8 cellular contexts compared by ENCODE assay signal in genomic region chr19:45103625-45104319, GRCh38. TPM values are rescaled to one million over a fixed set of nuclear protein-coding genes. Genes with fewer than 3 reads are reported as not detected.
DNase-seq lines count a peak whose midpoint lies in the region; ATAC-seq and TF ChIP-seq lines count a peak whose summit lies in the region.

No MANE protein-coding gene starts in this region.

- DNase-seq in activated naive CD4-positive, alpha-beta T cell treated with Interleukin-2 at 50 U/mL for 16 hours, result no peak
- no peak for DNase-seq in OCI-LY7 (ENCODE audit: low spot score)
- no peak for DNase-seq in left ventricle myocardium superior
- DNase-seq in transverse colon, result no peak
- DNase-seq in KG1 (lab: John Stamatoyannopoulos, UW), result no peak
- DNase-seq in stimulated activated CD8-positive, alpha-beta memory T cell treated with anti-CD3 and anti-CD28 coated beads, Interleukin-4, amount 100 ng/mL, for 48 hours, result no peak

- H3K9me3 Mint-ChIP-seq in activated naive CD4-positive, alpha-beta T cell treated with anti-CD3 and anti-CD28 coated beads, Interleukin-2, amount 50 U/mL, for 24 hours, result no peaks in the 10 kb centered on the region

- H3K4me2 ChIP-seq in OCI-LY7 (ENCODE audit: low read length), result peak overlapping the region; percentile 13; the same call in 1 of the 2 replicates

- H4K20me1 ChIP-seq in OCI-LY7 (ENCODE audit: insufficient read depth, low read length), result no peaks in the 10 kb centered on the region; the same call in 1 of the 2 replicates

- no peak overlapping the region for H2AFZ ChIP-seq in OCI-LY7 (ENCODE audit: low read length)

- peaks cover 47% of the 10 kb centered on the region for H3K79me2 ChIP-seq in OCI-LY7 (ENCODE audit: insufficient read depth, low read depth, low read length)

- CTCF ChIA-PET in OCI-LY7 (lab: Charles Lee; ENCODE audit: unreplicated experiment), result no interaction called here

- 13 to 40% methylated on average over 4 to 22 of the region's 22 CpGs for WGBS in transverse colon (ENCODE audit: low coverage in 1 of 2), 2 donors

- no peaks in the 10 kb centered on the region for H3K27me3 Mint-ChIP-seq in activated naive CD4-positive, alpha-beta T cell treated with anti-CD3 and anti-CD28 coated beads, Interleukin-2, amount 50 U/mL, for 24 hours

- POLR2A ChIA-PET in OCI-LY7 (lab: Charles Lee), result no interaction called here

- peak; percentile 52 for ATAC-seq in left ventricle myocardium superior
- no peak for ATAC-seq in HG03442 (IDR thresholded peaks at IDR 0.05; ENCODE audit: unreplicated experiment)

- intact Hi-C loops in OCI-LY7 (cut with micrococcal nuclease; ENCODE audit: unreplicated experiment) (no loop called here), left ventricle myocardium superior (cut with micrococcal nuclease) (no loop called here), transverse colon (cut with DNase I; ENCODE audit: low total_unique reads) (loop anchor here (10.0 kb wide), 1 partner anchor 241 kb away; the partner anchor contains the start of gene KLC3)

- H3K9me3 ChIP-seq in OCI-LY7 (ENCODE audit: low read length) (no peaks in the 10 kb centered on the region), transverse colon (no peaks in the 10 kb centered on the region)

- no peaks in the 10 kb centered on the region for H3K36me3 Mint-ChIP-seq in activated naive CD4-positive, alpha-beta T cell treated with anti-CD3 and anti-CD28 coated beads, Interleukin-2, amount 50 U/mL, for 24 hours

- no peak overlapping the region for H3K27ac Mint-ChIP-seq in activated naive CD4-positive, alpha-beta T cell treated with anti-CD3 and anti-CD28 coated beads, Interleukin-2, amount 50 U/mL, for 24 hours

- no peaks in the 10 kb centered on the region for H3K27me3 ChIP-seq in transverse colon

- H3K4me1 ChIP-seq in OCI-LY7 (ENCODE audit: insufficient read depth, low read length, poor library complexity, severe bottlenecking) (peaks cover 14% of the 10 kb centered on the region), transverse colon (peaks cover 5 to 45% (median 28%) of the 10 kb centered on the region in 4 donors)

- H3K4me1 Mint-ChIP-seq in activated naive CD4-positive, alpha-beta T cell treated with anti-CD3 and anti-CD28 coated beads, Interleukin-2, amount 50 U/mL, for 24 hours, result peaks cover 64% of the 10 kb centered on the region

- no peak for TF ChIP-seq POLR2A in transverse colon (IDR thresholded peaks at IDR 0.05)

- H3K27ac ChIP-seq in OCI-LY7 (ENCODE audit: low read depth, low read length, poor library complexity, severe bottlenecking) (no peak overlapping the region), transverse colon (peak overlapping the region in 3 of 4 donors; percentile 0 to 31 (median 7))

- peak overlapping the region; percentile 58 for H3K4me3 Mint-ChIP-seq in activated naive CD4-positive, alpha-beta T cell treated with anti-CD3 and anti-CD28 coated beads, Interleukin-2, amount 50 U/mL, for 24 hours

- TF ChIP-seq CTCF in OCI-LY7 (conservative IDR thresholded peaks at IDR 0.05; ENCODE audit: low read length) (no peak), transverse colon (IDR thresholded peaks at IDR 0.05) (no peak)

- H3K36me3 ChIP-seq in OCI-LY7 (ENCODE audit: insufficient read depth, low read length) (peaks cover 20% of the 10 kb centered on the region; the same call in 1 of the 2 replicates), transverse colon (no peaks in the 10 kb centered on the region)

- no TSS peak for BruUV-seq in OCI-LY7 (replicated peaks; lab: Mats Ljungman, UMichigan)

- H3K4me3 ChIP-seq in OCI-LY7 (ENCODE audit: low read depth, low read length, poor library complexity, severe bottlenecking) (no peak overlapping the region), transverse colon (no peak overlapping the region)

- in situ Hi-C loops in transverse colon (cut with MboI; ENCODE audit: low pct_ligation_motif_present in 1 of 4, low pct_unique_long_range_greater_than_20kb in 1 of 4, low sequenced_read_pairs in 3 of 4), result no loop called here

- no peaks in the 10 kb centered on the region for H3K9me2 ChIP-seq in OCI-LY7 (ENCODE audit: insufficient read depth, low read length)

- TF ChIP-seq EP300 in transverse colon (IDR thresholded peaks at IDR 0.05; ENCODE audit: low read depth), result no peak

RNA-seq across cellular contexts. Expression of gene PPP1R37, which starts 10.8 kb away (rescaled TPM):
- total RNA-seq in OCI-LY7 (2014; rRNA removed; shearing (Covaris generic)), result 35.5 and 48.6 TPM in 2 replicates
- total RNA-seq in OCI-LY7 (2022) (24.7 and 27.7 TPM in 2 replicates), left ventricle myocardium superior (16.0 TPM), transverse colon (10 to 100 TPM; 31.1 to 92.5 (median 45.2) TPM)

RNA-seq across cellular contexts. Expression of gene GEMIN7, which starts 24.7 kb away (rescaled TPM):
- total RNA-seq in OCI-LY7 (2014; rRNA removed; shearing (Covaris generic)), result 45.2 and 60.0 TPM in 2 replicates
- 38.8 and 46.3 TPM in 2 replicates for total RNA-seq in OCI-LY7 (2022)
- 14.4 TPM for total RNA-seq in left ventricle myocardium superior
- 10 to 100 TPM in 3 of 4 donors, 1 to 10 TPM in 1; 3.0 to 21.1 (median 15.9) TPM for total RNA-seq in transverse colon

RNA-seq across cellular contexts. Expression of gene ZNF296, which starts 27.5 kb away (rescaled TPM):
- 10.6 and 13.5 TPM in 2 replicates for total RNA-seq in OCI-LY7 (2014; rRNA removed; shearing (Covaris generic))
- total RNA-seq in OCI-LY7 (2022) (31.4 and 31.6 TPM in 2 replicates), left ventricle myocardium superior (0.20 TPM), transverse colon (1 to 10 TPM in 3 of 4 donors, under 1 TPM in 1; 0.75 to 5.8 (median 3.5) TPM)

RNA-seq across cellular contexts. Expression of gene NKPD1, which starts 57.0 kb away (rescaled TPM):
- 0.50 and 1.0 TPM in 2 replicates for total RNA-seq in OCI-LY7 (2014; rRNA removed; shearing (Covaris generic))
- total RNA-seq in OCI-LY7 (2022), result 1.00 and 1.0 TPM in 2 replicates
- 0.07 TPM for total RNA-seq in left ventricle myocardium superior
- total RNA-seq in transverse colon, result 1 to 10 TPM in 1 of 4 donors, under 1 TPM in 1, not detected in 2; 0.32 to 1.5 TPM
